Comparison of ENCODE assay signal across 23 cellular contexts in the genomic region with DNA sequence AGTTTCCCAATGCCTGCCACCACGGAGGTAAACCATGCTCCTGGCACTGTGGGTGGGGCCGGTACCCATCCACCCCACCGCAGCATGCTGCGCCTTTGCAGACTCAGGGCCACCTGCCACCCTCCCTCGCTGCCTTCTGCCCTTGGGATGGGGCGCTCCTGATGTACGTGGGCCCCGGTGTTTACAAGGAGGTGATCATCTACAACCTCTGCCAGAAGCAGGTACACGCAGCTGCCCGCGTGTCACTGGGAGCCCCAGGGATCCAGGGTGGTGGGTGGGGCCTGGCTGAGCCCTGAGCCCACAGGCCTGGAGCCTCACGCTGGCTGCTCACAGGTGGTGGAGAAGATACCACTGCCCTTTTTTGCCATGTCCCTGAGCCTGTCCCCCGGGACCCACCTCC.
"Had no signal": no experiment of that assay in that cellular context is flagged by ENCODE, and none has a peak within 500 bp of the region (broad histone marks: within the 10 kb centered on the region; RNA-seq: fewer than 3 reads in every experiment).

No MANE protein-coding gene starts in this region.

- H3K4me3 ChIP-seq: SK-N-MC had no signal

- H3K27ac ChIP-seq: SK-N-MC, WERI-Rb-1 had no signal

- H3K9me3 ChIP-seq: breast epithelium had no signal

- DNase-seq: activated CD4-positive, alpha-beta memory T cell treated with anti-CD3 and anti-CD28 coated beads, Interleukin-2, amount 10 ng/mL, durations not matched to agents 7 days and 5 days; activated CD4-positive, alpha-beta T cell treated with anti-CD3 and anti-CD28 coated beads for 36 hours; activated CD4-positive, alpha-beta T cell treated with anti-CD3 and anti-CD28 coated beads, Interleukin-2, amount 50 U/mL, for 1 hour; activated CD8-positive, alpha-beta memory T cell treated with anti-CD3 and anti-CD28 coated beads, Interleukin-2, amount 50 U/mL, for 48 hours; activated naive CD4-positive, alpha-beta T cell treated with anti-CD3 and anti-CD28 coated beads, Interleukin-2, amount 50 U/mL, for 16 hours; activated naive CD8-positive, alpha-beta T cell treated with anti-CD3 and anti-CD28 coated beads, Interleukin-2, amount 10 ng/mL, durations not matched to agents 7 days and 5 days; activated T-cell treated with anti-CD3 and anti-CD28 coated beads, Interleukin-2, amount 50 U/mL, for 1 hour; aorta; Karpas-422; MM.1S; NCI-H1105; NCI-H1436; NCI-H1694 treated with DMSO at 0.1 percent for 48 hours; NCI-H2081; NCI-H510A treated with DMSO at 0.1 percent for 48 hours; NCI-H69; T-cell; T-helper 2 cell; T1000; WERI-Rb-1 had no signal

- ATAC-seq: activated CD4-positive, alpha-beta T cell treated with anti-CD3 and anti-CD28 coated beads for 36 hours; Right ventricle myocardium inferior; T-cell had no signal

- H3K27me3 ChIP-seq: breast epithelium had no signal
